In genomic region chr11:47756208-47756607, GRCh38 we compare ENCODE assay signal across 28 cellular contexts.
"Had no signal": no experiment of that assay in that cellular context is flagged by ENCODE, and none has a peak within 500 bp of the region (broad histone marks: within the 10 kb centered on the region; RNA-seq: fewer than 3 reads in every experiment).

No MANE protein-coding gene starts in this region.

- H3K4me3 Mint-ChIP-seq: naive thymus-derived CD4-positive, alpha-beta T cell; natural killer cell; nephron; neural progenitor cell; stimulated activated memory B cell treated with anti-CD40 and anti-IgM and Interleukin-4, amounts not matched to agents 10 μg/mL and 1 μg/mL and 100 μg/mL, for 72 hours; stimulated activated naive CD8-positive, alpha-beta T cell treated with anti-CD3 and anti-CD28 coated beads, Interleukin-15, amount 100 ng/mL, for 72 hours had no signal

- H3K9me3 ChIP-seq: ovary, psoas muscle, right lobe of liver, sigmoid colon, suprapubic skin, testis, tibial artery, transverse colon, upper lobe of left lung, vagina had no signal

- H3K27ac Mint-ChIP-seq: nephron; neural progenitor cell; progenitor cell of endocrine pancreas; stimulated activated memory B cell treated with anti-CD40 and anti-IgM and Interleukin-4, amounts not matched to agents 10 μg/mL and 1 μg/mL and 100 μg/mL, for 72 hours; stimulated activated naive CD8-positive, alpha-beta T cell treated with anti-CD3 and anti-CD28 coated beads, Interleukin-15, amount 100 ng/mL, for 72 hours had no signal

- H3K36me3 ChIP-seq: ovary had no signal

- H3K4me3 ChIP-seq: neural progenitor cell, ovary, psoas muscle, right lobe of liver, sigmoid colon, suprapubic skin, testis, tibial artery, transverse colon, upper lobe of left lung, vagina had no signal

- H3K4me2 ChIP-seq: neural progenitor cell had no signal

- H3K27me3 Mint-ChIP-seq: naive thymus-derived CD4-positive, alpha-beta T cell; progenitor cell of endocrine pancreas; stimulated activated memory B cell treated with anti-CD40 and anti-IgM and Interleukin-4, amounts not matched to agents 10 μg/mL and 1 μg/mL and 100 μg/mL, for 72 hours; stimulated activated naive CD8-positive, alpha-beta T cell treated with anti-CD3 and anti-CD28 coated beads, Interleukin-15, amount 100 ng/mL, for 72 hours had no signal

- H3K27ac ChIP-seq: neural progenitor cell, ovary, parathyroid adenoma, psoas muscle, right lobe of liver, sigmoid colon, suprapubic skin, testis, tibial artery, transverse colon, upper lobe of left lung, vagina had no signal

- H3K4me1 Mint-ChIP-seq: natural killer cell, nephron, neural progenitor cell had no signal

- H3K27me3 ChIP-seq: neural progenitor cell, ovary, right lobe of liver, sigmoid colon, suprapubic skin, testis, tibial artery, transverse colon, upper lobe of left lung, vagina had no signal

- H2AFZ ChIP-seq: neural progenitor cell, parathyroid adenoma had no signal

- H3K4me1 ChIP-seq: neural progenitor cell, parathyroid adenoma, psoas muscle, right lobe of liver, sigmoid colon, suprapubic skin, testis, tibial artery, transverse colon, upper lobe of left lung had no signal

- DNase-seq: naive thymus-derived CD4-positive, alpha-beta T cell; natural killer cell; ovary; posterior cingulate gyrus; psoas muscle; right cardiac atrium; right lobe of liver; sigmoid colon; small intestine; stimulated activated CD4-positive, alpha-beta T cell treated with anti-CD3 and anti-CD28 coated beads, Interleukin-15, amount 100 ng/mL, for 24 hours; stimulated activated CD4-positive, alpha-beta T cell treated with anti-CD3 and anti-CD28 coated beads, Interleukin-2, amount 100 ng/mL, for 24 hours; stimulated activated CD4-positive, alpha-beta T cell treated with anti-CD3 and anti-CD28 coated beads, Interleukin-2, amount 100 ng/mL, for 48 hours; stimulated activated CD4-positive, alpha-beta T cell treated with anti-CD3 and anti-CD28 coated beads, Interleukin-4, amount 100 ng/mL, for 24 hours; stimulated activated naive CD4-positive, alpha-beta T cell; stimulated activated naive CD8-positive, alpha-beta T cell treated with anti-CD3 and anti-CD28 coated beads, Interleukin-15, amount 100 ng/mL, for 72 hours; stimulated activated naive CD8-positive, alpha-beta T cell treated with anti-CD3 and anti-CD28 coated beads, Interleukin-15, Interleukin-2, amounts not matched to agents 100 U/mL and 50 U/mL, for 24 hours; substantia nigra; tibial artery; transverse colon; upper lobe of left lung had no signal

- ATAC-seq: naive thymus-derived CD4-positive, alpha-beta T cell; natural killer cell; psoas muscle; right cardiac atrium; right lobe of liver; stimulated activated memory B cell treated with anti-CD40 and anti-IgM and Interleukin-4, amounts not matched to agents 10 μg/mL and 1 μg/mL and 100 μg/mL, for 72 hours; stimulated activated naive CD8-positive, alpha-beta T cell treated with anti-CD3 and anti-CD28 coated beads, Interleukin-15, amount 100 ng/mL, for 72 hours; stimulated activated naive CD8-positive, alpha-beta T cell treated with anti-CD3 and anti-CD28 coated beads, Interleukin-15, Interleukin-2, amounts not matched to agents 100 U/mL and 50 U/mL, for 24 hours had no signal

- H3K9me3 Mint-ChIP-seq: naive thymus-derived CD4-positive, alpha-beta T cell; natural killer cell; nephron; neural progenitor cell; stimulated activated memory B cell treated with anti-CD40 and anti-IgM and Interleukin-4, amounts not matched to agents 10 μg/mL and 1 μg/mL and 100 μg/mL, for 72 hours; stimulated activated naive CD8-positive, alpha-beta T cell treated with anti-CD3 and anti-CD28 coated beads, Interleukin-15, amount 100 ng/mL, for 72 hours had no signal
